Comparison of ENCODE assay signal across 10 cellular contexts in the genomic region with DNA sequence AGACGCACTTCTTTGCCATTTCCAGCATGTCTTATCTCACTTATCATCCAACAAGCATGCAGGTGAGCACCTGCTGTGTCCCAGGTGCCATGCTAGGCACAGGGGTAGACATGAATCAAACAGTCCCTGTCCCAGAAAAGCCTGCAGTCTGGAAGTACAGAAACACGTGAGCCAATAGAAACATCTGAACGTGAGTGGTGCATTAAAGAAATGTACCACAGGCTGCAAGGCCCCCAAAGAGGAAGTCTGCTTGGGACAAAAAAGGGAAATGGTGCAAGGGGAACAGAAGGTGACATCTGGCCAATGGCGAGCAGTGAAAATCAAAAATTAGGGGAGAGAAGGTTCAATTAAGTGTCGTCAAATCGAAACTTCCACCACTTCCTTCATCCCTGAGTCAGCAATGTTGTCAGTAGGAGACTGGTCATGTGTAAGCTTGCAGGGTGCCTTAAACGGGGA. TPM values are rescaled to one million over a fixed set of nuclear protein-coding genes. Genes with fewer than 3 reads are reported as not detected.
DNase-seq lines count a peak whose midpoint lies in the region; ATAC-seq and TF ChIP-seq lines count a peak whose summit lies in the region.
"Had no signal": no experiment of that assay in that cellular context is flagged by ENCODE, and none has a peak within 500 bp of the region (broad histone marks: within the 10 kb centered on the region; RNA-seq: fewer than 3 reads in every experiment).

No MANE protein-coding gene starts in this region.

- no peak overlapping the region for H3K4me2 ChIP-seq in mammary epithelial cell (ENCODE audit: insufficient read depth, low read depth, low read length)
- H3K4me2 ChIP-seq in Karpas-422 (ENCODE audit: low read depth, low read length, poor library complexity, severe bottlenecking), result peak overlapping the region; percentile 39

- H3K79me2 ChIP-seq in mammary epithelial cell (ENCODE audit: insufficient read depth, low read length), result no peaks in the 10 kb centered on the region
- H3K79me2 ChIP-seq in Karpas-422 (ENCODE audit: low read length), result no peaks in the 10 kb centered on the region

- peak overlapping the region; percentile 33 for H3K27ac Mint-ChIP-seq in MCF 10A (ENCODE audit: low read depth, unreplicated experiment)
- H3K27ac Mint-ChIP-seq in effector memory CD8-positive, alpha-beta T cell, result peak overlapping the region in 1 of 2 donors; percentile 63
- H3K27ac Mint-ChIP-seq in type B pancreatic cell, result peak overlapping the region; percentile 59

- BruUV-seq in MCF 10A (replicated peaks; lab: Mats Ljungman, UMichigan) (no TSS peak), mammary epithelial cell (replicated peaks; lab: Mats Ljungman, UMichigan) (no TSS peak)

- H3K36me3 Mint-ChIP-seq in MCF 10A (ENCODE audit: insufficient read depth, unreplicated experiment) (no peaks in the 10 kb centered on the region), type B pancreatic cell (no peaks in the 10 kb centered on the region)
- H3K36me3 Mint-ChIP-seq in effector memory CD8-positive, alpha-beta T cell (ENCODE audit: insufficient read depth), result no peaks in the 10 kb centered on the region

- 34% methylated on average over 7 of the region's 7 CpGs for WGBS in mammary epithelial cell (ENCODE audit: low coverage, missing lambda C conversion rate)

- peak; percentile 8 for ATAC-seq in effector memory CD8-positive, alpha-beta T cell (replicated peaks)

- no peak overlapping the region for H2AFZ ChIP-seq in mammary epithelial cell (ENCODE audit: low read depth, low read length)
- peak overlapping the region; percentile 40; the same call in 1 of the 2 replicates for H2AFZ ChIP-seq in Karpas-422 (ENCODE audit: low read length)

- H3K9me3 ChIP-seq in mammary epithelial cell (replicated peaks; ENCODE audit: insufficient read depth, low read length), result no peaks in the 10 kb centered on the region
- H3K9me3 ChIP-seq in Karpas-422 (ENCODE audit: low read length), result no peaks in the 10 kb centered on the region

- DNase-seq in MCF 10A (ENCODE audit: unreplicated experiment), result no peak
- no peak for DNase-seq in mammary epithelial cell
- DNase-seq in Karpas-422, result peak; percentile 64
- no peak for DNase-seq in effector memory CD8-positive, alpha-beta T cell
- DNase-seq in type B pancreatic cell (ENCODE audit: extremely low spot score, unreplicated experiment), result no peak
- no peak for DNase-seq in DMS 273 (lab: John Stamatoyannopoulos, UW; ENCODE audit: unreplicated experiment)
- DNase-seq in ureter (ENCODE audit: low spot score), result no peak
- DNase-seq in SK-N-DZ (ENCODE audit: low spot score), result no peak

- POLR2A ChIA-PET in MCF 10A (lab: Yijun Ruan, JAX), result interaction anchor here (1.2 to 1.4 kb wide), 3 partner anchors 53 to 76 kb away, joined by 3 to 4 read pairs (median 4); no protein-coding TSS in a partner anchor

- H3K4me3 Mint-ChIP-seq in MCF 10A (ENCODE audit: unreplicated experiment) (no peak overlapping the region), type B pancreatic cell (no peak overlapping the region)
- peak overlapping the region in 1 of 2 donors; percentile 18 for H3K4me3 Mint-ChIP-seq in effector memory CD8-positive, alpha-beta T cell

- no peaks in the 10 kb centered on the region for H4K20me1 ChIP-seq in mammary epithelial cell (ENCODE audit: insufficient read depth, low read length)
- H4K20me1 ChIP-seq in Karpas-422 (ENCODE audit: insufficient read depth, low read depth, low read length), result no peaks in the 10 kb centered on the region

- H3K4me1 Mint-ChIP-seq in MCF 10A (ENCODE audit: insufficient read depth, unreplicated experiment), result peaks cover 6% of the 10 kb centered on the region
- H3K4me1 Mint-ChIP-seq in effector memory CD8-positive, alpha-beta T cell (ENCODE audit: low read depth in 2 of 2), result peaks cover 8 to 13% of the 10 kb centered on the region in 2 donors
- peaks cover 15% of the 10 kb centered on the region for H3K4me1 Mint-ChIP-seq in type B pancreatic cell (ENCODE audit: unreplicated experiment)

- H3K27ac ChIP-seq in mammary epithelial cell (ENCODE audit: insufficient read depth, low read depth, low read length), result no peak overlapping the region
- H3K27ac ChIP-seq in Karpas-422 (ENCODE audit: low read length), result no peak overlapping the region

- H3K36me3 ChIP-seq in mammary epithelial cell (ENCODE audit: insufficient read depth, low read length) (no peaks in the 10 kb centered on the region), Karpas-422 (ENCODE audit: insufficient read depth, low read length) (no peaks in the 10 kb centered on the region)

- dilution Hi-C loops in mammary epithelial cell (cut with HindIII; ENCODE audit: low sequenced_read_pairs), result no loop called here

- in situ Hi-C loops in mammary epithelial cell (cut with MboI; ENCODE audit: low sequenced_read_pairs in 2 of 2), result no loop called here

- no peak overlapping the region for H3K4me3 ChIP-seq in mammary epithelial cell (replicated peaks in 1 of 3; ENCODE audit: insufficient read depth in 1 of 3, low read depth in 2 of 3, low read length in 3 of 3)
- no peak overlapping the region for H3K4me3 ChIP-seq in Karpas-422 (ENCODE audit: low read length)

- TF ChIP-seq CTCF in MCF 10A (IDR thresholded peaks at IDR 0.05; ENCODE audit: unreplicated experiment) (no peak), mammary epithelial cell (conservative IDR thresholded peaks at IDR 0.05 in 1 of 2, IDR thresholded peaks at IDR 0.05 in 1 of 2; ENCODE audit: extremely low read depth in 1 of 2, insufficient read depth in 1 of 2, low read depth in 1 of 2, low read length in 2 of 2) (no peak), type B pancreatic cell (conservative IDR thresholded peaks at IDR 0.05) (peak; percentile 31)

- CTCF ChIA-PET in MCF 10A (lab: Yijun Ruan, JAX) (interaction anchor here (0.6 to 3.5 kb wide), 15 partner anchors 26 to 468 kb away, joined by 3 to 21 read pairs (median 4); a partner anchor contains a TSS), mammary epithelial cell (lab: Charles Lee; ENCODE audit: low non-redundant PET) (no interaction called here)

- no peaks in the 10 kb centered on the region for H3K4me1 ChIP-seq in mammary epithelial cell (ENCODE audit: insufficient read depth, low read length)
- peaks cover 9% of the 10 kb centered on the region for H3K4me1 ChIP-seq in Karpas-422 (ENCODE audit: low read length)

- H3K9ac ChIP-seq in mammary epithelial cell (ENCODE audit: insufficient read depth, low read length), result no peak overlapping the region
- H3K9ac ChIP-seq in Karpas-422 (ENCODE audit: low read length), result no peak overlapping the region; the same call in 1 of the 2 replicates

- no peaks in the 10 kb centered on the region for H3K27me3 ChIP-seq in mammary epithelial cell (ENCODE audit: insufficient read depth, low read length)
- no peaks in the 10 kb centered on the region for H3K27me3 ChIP-seq in Karpas-422 (ENCODE audit: low read length)

- intact Hi-C loops in MCF 10A (cut with micrococcal nuclease) (loop anchor here (1.0 kb wide), 6 partner anchors 75 to 468 kb away; no protein-coding TSS in a partner anchor), mammary epithelial cell (cut with micrococcal nuclease) (loop anchor here (1.0 to 2.0 kb wide), 8 partner anchors 75 to 817 kb away; a partner anchor contains a TSS)

- H3K27me3 Mint-ChIP-seq in MCF 10A (ENCODE audit: insufficient read depth, unreplicated experiment), result no peaks in the 10 kb centered on the region
- H3K27me3 Mint-ChIP-seq in effector memory CD8-positive, alpha-beta T cell, result no peaks in the 10 kb centered on the region
- H3K27me3 Mint-ChIP-seq in type B pancreatic cell, result no peaks in the 10 kb centered on the region

- H3K9me3 Mint-ChIP-seq in MCF 10A (ENCODE audit: unreplicated experiment) (no peaks in the 10 kb centered on the region), type B pancreatic cell (no peaks in the 10 kb centered on the region)
- no peaks in the 10 kb centered on the region for H3K9me3 Mint-ChIP-seq in effector memory CD8-positive, alpha-beta T cell

- no peaks in the 10 kb centered on the region for H3K9me2 ChIP-seq in Karpas-422 (replicated peaks; ENCODE audit: insufficient read depth, low read length)

RNA-seq across cellular contexts. Expression of a gene that starts 17.6 kb away (rescaled TPM):
- total RNA-seq in MCF 10A (2022) (not detected in 2 replicates), mammary epithelial cell (not detected), type B pancreatic cell (ENCODE audit: low replicate concordance) (not detected in 2 replicates), ureter (not detected)
- polyA plus RNA-seq in mammary epithelial cell, result not detected
- not detected for polyA minus RNA-seq in mammary epithelial cell
- not detected in 2 replicates for total RNA-seq in Karpas-422 (2014; rRNA removed; shearing (Covaris generic); ENCODE audit: low replicate concordance)
- polyA plus RNA-seq in SK-N-DZ (2014; cell fraction: cytosol; rRNA removed), result not detected in 2 replicates
- polyA plus RNA-seq in SK-N-DZ (2014; cell fraction: nucleus; rRNA removed), result not detected in 2 replicates
- total RNA-seq: dermis blood vessel endothelial cell, mucosa of gallbladder had no signal
